ENCODE assay signal across 13 cellular contexts in the genomic region with DNA sequence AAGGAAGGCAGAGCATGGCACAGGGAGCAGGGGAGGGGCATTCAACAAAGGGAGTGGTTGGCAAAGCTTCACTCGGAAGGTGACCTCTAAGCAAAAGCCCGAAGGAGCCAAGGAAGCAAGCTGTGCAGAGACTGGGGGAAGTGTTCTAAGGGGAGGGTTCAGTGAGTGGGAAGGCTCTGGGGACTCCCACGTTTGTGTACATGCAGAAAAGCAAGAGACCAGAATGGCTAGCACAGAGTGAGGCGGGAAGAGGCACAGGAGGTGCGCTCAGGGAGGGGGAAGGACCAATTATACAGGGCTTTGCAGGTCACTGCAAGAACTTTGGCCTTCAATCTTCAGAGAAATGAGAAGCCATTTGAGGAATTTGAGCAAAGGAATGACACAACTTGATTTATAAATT. TPM values are rescaled to one million over a fixed set of nuclear protein-coding genes. Genes with fewer than 3 reads are reported as not detected.
DNase-seq lines count a peak whose midpoint lies in the region; ATAC-seq and TF ChIP-seq lines count a peak whose summit lies in the region.
"Had no signal": no experiment of that assay in that cellular context is flagged by ENCODE, and none has a peak within 500 bp of the region (broad histone marks: within the 10 kb centered on the region; RNA-seq: fewer than 3 reads in every experiment).

No MANE protein-coding gene starts in this region.

- H3K27me3 ChIP-seq in colonic mucosa (no peaks in the 10 kb centered on the region), upper lobe of right lung (no peaks in the 10 kb centered on the region), esophagus squamous epithelium (no peaks in the 10 kb centered on the region)
- H3K27me3 ChIP-seq: brain microvascular endothelial cell had no signal

- intact Hi-C loops in Right ventricle myocardium inferior (cut with DNase I): no loop called here
- intact Hi-C loops in cardiac septum (cut with DNase I): no loop called here
- intact Hi-C loops in colonic mucosa (cut with DNase I): no loop called here
- intact Hi-C loops in upper lobe of right lung (cut with DNase I): no loop called here
- intact Hi-C loops in esophagus squamous epithelium (cut with DNase I): loop anchor here (10.0 kb wide), 1 partner anchor 71 kb away; no protein-coding TSS in a partner anchor

- no peaks in the 10 kb centered on the region for H3K9me3 ChIP-seq in colonic mucosa
- H3K9me3 ChIP-seq in upper lobe of right lung: no peaks in the 10 kb centered on the region
- no peaks in the 10 kb centered on the region for H3K9me3 ChIP-seq in esophagus squamous epithelium

- no peak for TF ChIP-seq POLR2A in esophagus squamous epithelium (IDR thresholded peaks at IDR 0.05)

- no peak overlapping the region for H3K4me3 Mint-ChIP-seq in T-helper 2 cell treated with Interferon-gamma antibody and Interleukin-4, amounts not matched to agents 5 μg/mL and 100 μg/mL, for 36 hours
- H3K4me3 Mint-ChIP-seq: natural killer cell treated with Interleukin-12 subunit alpha and Interleukin-12 subunit beta and Interleukin-15 and Interleukin-18, amount 100 ng/mL, for 72 hours; stimulated activated naive CD8-positive, alpha-beta T cell treated with anti-CD3 and anti-CD28 coated beads, Interleukin-15, amount 100 ng/mL, for 72 hours had no signal

- DNase-seq in Right ventricle myocardium inferior (ENCODE audit: missing footprints): no peak
- no peak for DNase-seq in cardiac septum (ENCODE audit: low spot score)
- DNase-seq in colonic mucosa: peak; percentile 80
- DNase-seq in left lobe of liver (ENCODE audit: low spot score): no peak
- DNase-seq in upper lobe of right lung: no peak
- DNase-seq in T-helper 2 cell treated with Interferon-gamma antibody and Interleukin-4, amounts not matched to agents 5 μg/mL and 100 μg/mL, for 36 hours (ENCODE audit: low spot score): no peak
- no peak for DNase-seq in esophagus squamous epithelium (lab: John Stamatoyannopoulos, UW)
- DNase-seq in SIG-M5 (lab: John Stamatoyannopoulos, UW): no peak
- DNase-seq: activated naive CD4-positive, alpha-beta T cell treated with Interleukin-2 at 50 U/mL for 16 hours; brain microvascular endothelial cell; glutamatergic neuron; stimulated activated naive CD8-positive, alpha-beta T cell treated with anti-CD3 and anti-CD28 coated beads, Interleukin-15, amount 100 ng/mL, for 72 hours had no signal

- H3K9ac ChIP-seq in colonic mucosa (ENCODE audit: low read depth in 2 of 2, low read length in 2 of 2): no peak overlapping the region

- TF ChIP-seq CTCF in colonic mucosa (IDR thresholded peaks at IDR 0.05): no peak
- no peak for TF ChIP-seq CTCF in upper lobe of right lung (IDR thresholded peaks at IDR 0.05)
- TF ChIP-seq CTCF in esophagus squamous epithelium (IDR thresholded peaks at IDR 0.05): no peak

- H3K36me3 Mint-ChIP-seq in T-helper 2 cell treated with Interferon-gamma antibody and Interleukin-4, amounts not matched to agents 5 μg/mL and 100 μg/mL, for 36 hours (ENCODE audit: low read depth): peaks cover 7% of the 10 kb centered on the region
- H3K36me3 Mint-ChIP-seq: natural killer cell treated with Interleukin-12 subunit alpha and Interleukin-12 subunit beta and Interleukin-15 and Interleukin-18, amount 100 ng/mL, for 72 hours had no signal

- H3K27ac Mint-ChIP-seq in T-helper 2 cell treated with Interferon-gamma antibody and Interleukin-4, amounts not matched to agents 5 μg/mL and 100 μg/mL, for 36 hours: no peak overlapping the region
- H3K27ac Mint-ChIP-seq: natural killer cell treated with Interleukin-12 subunit alpha and Interleukin-12 subunit beta and Interleukin-15 and Interleukin-18, amount 100 ng/mL, for 72 hours; stimulated activated naive CD8-positive, alpha-beta T cell treated with anti-CD3 and anti-CD28 coated beads, Interleukin-15, amount 100 ng/mL, for 72 hours had no signal

- peak; percentile 25 for ATAC-seq in Right ventricle myocardium inferior
- peak; percentile 29 for ATAC-seq in left lobe of liver
- peak; percentile 67 for ATAC-seq in upper lobe of right lung
- ATAC-seq: natural killer cell treated with Interleukin-12 subunit alpha and Interleukin-12 subunit beta and Interleukin-15 and Interleukin-18, amount 100 ng/mL, for 72 hours; stimulated activated naive CD8-positive, alpha-beta T cell treated with anti-CD3 and anti-CD28 coated beads, Interleukin-15, amount 100 ng/mL, for 72 hours had no signal

- H3K4me1 Mint-ChIP-seq in T-helper 2 cell treated with Interferon-gamma antibody and Interleukin-4, amounts not matched to agents 5 μg/mL and 100 μg/mL, for 36 hours (ENCODE audit: low read depth): peaks cover 14% of the 10 kb centered on the region

- H3K36me3 ChIP-seq in colonic mucosa (no peaks in the 10 kb centered on the region), upper lobe of right lung (no peaks in the 10 kb centered on the region), esophagus squamous epithelium (no peaks in the 10 kb centered on the region)
- H3K36me3 ChIP-seq: brain microvascular endothelial cell had no signal

- H3K4me3 ChIP-seq in colonic mucosa: no peak overlapping the region
- no peak overlapping the region for H3K4me3 ChIP-seq in upper lobe of right lung
- H3K4me3 ChIP-seq in esophagus squamous epithelium: no peak overlapping the region

- H3K27ac ChIP-seq in colonic mucosa: peak overlapping the region; percentile 43
- H3K27ac ChIP-seq in upper lobe of right lung: no peak overlapping the region
- H3K27ac ChIP-seq in esophagus squamous epithelium: no peak overlapping the region
- H3K27ac ChIP-seq: brain microvascular endothelial cell had no signal

- H3K9me3 Mint-ChIP-seq in T-helper 2 cell treated with Interferon-gamma antibody and Interleukin-4, amounts not matched to agents 5 μg/mL and 100 μg/mL, for 36 hours: no peaks in the 10 kb centered on the region
- H3K9me3 Mint-ChIP-seq: natural killer cell treated with Interleukin-12 subunit alpha and Interleukin-12 subunit beta and Interleukin-15 and Interleukin-18, amount 100 ng/mL, for 72 hours; stimulated activated naive CD8-positive, alpha-beta T cell treated with anti-CD3 and anti-CD28 coated beads, Interleukin-15, amount 100 ng/mL, for 72 hours had no signal

- no peaks in the 10 kb centered on the region for H3K27me3 Mint-ChIP-seq in T-helper 2 cell treated with Interferon-gamma antibody and Interleukin-4, amounts not matched to agents 5 μg/mL and 100 μg/mL, for 36 hours (ENCODE audit: low read depth)
- H3K27me3 Mint-ChIP-seq: natural killer cell treated with Interleukin-12 subunit alpha and Interleukin-12 subunit beta and Interleukin-15 and Interleukin-18, amount 100 ng/mL, for 72 hours; stimulated activated naive CD8-positive, alpha-beta T cell treated with anti-CD3 and anti-CD28 coated beads, Interleukin-15, amount 100 ng/mL, for 72 hours had no signal

- 48 to 54% methylated on average over 5 of the region's 5 CpGs for WGBS in esophagus squamous epithelium, 2 donors

- H3K4me1 ChIP-seq in colonic mucosa: peaks cover 14% of the 10 kb centered on the region
- peaks cover 66% of the 10 kb centered on the region for H3K4me1 ChIP-seq in upper lobe of right lung
- H3K4me1 ChIP-seq in esophagus squamous epithelium: peaks cover 0 to 65% (median 29%) of the 10 kb centered on the region in 3 donors

RNA-seq across cellular contexts. Expression of gene ARHGAP21, which starts 7.4 kb away (rescaled TPM):
- total RNA-seq in Right ventricle myocardium inferior (48.4 TPM), cardiac septum (56.4 TPM), colonic mucosa (100 to 1,000 TPM in 1 of 2 donors, 10 to 100 TPM in 1; 84.9 to 107 TPM), left lobe of liver (26.7 TPM), upper lobe of right lung (85.0 TPM), esophagus squamous epithelium (10 to 100 TPM; 15.3 to 59.1 (median 37.1) TPM)
